1 cellular context compared by ENCODE assay signal in genomic region chr5:112738180-112738560, GRCh38.
TF ChIP-seq lines count a peak whose summit lies in the region.

No MANE protein-coding gene starts in this region.

TF ChIP-seq in GM23338, 12 proteins besides CTCF, POLR2A, EP300 and RAD21 (continued from another document):
- TF ChIP-seq ZNF331 (CRISPR knock-in tag; IDR thresholded peaks at IDR 0.05; ENCODE audit: low read depth) = no peak
- no peak for TF ChIP-seq EZH2phosphoT487 (IDR thresholded peaks at IDR 0.05; ENCODE audit: unreplicated experiment)
- no peak for TF ChIP-seq STAT1 (IDR thresholded peaks at IDR 0.05; ENCODE audit: unreplicated experiment)
TF ChIP-seq in GM23338: peak in this region for 0.
